8 cellular contexts compared by ENCODE assay signal in genomic region chr16:58628845-58629680, GRCh38. TPM values are rescaled to one million over a fixed set of nuclear protein-coding genes. Genes with fewer than 3 reads are reported as not detected.
A peak's percentile ranks its signal among the peaks of the same experiment; 100 is the strongest.
DNase-seq lines count a peak whose midpoint lies in the region; ATAC-seq and TF ChIP-seq lines count a peak whose summit lies in the region.

No MANE protein-coding gene starts in this region.

- H3K27ac ChIP-seq in GM23338 (ENCODE audit: low read depth) = peak overlapping the region; percentile 89

- peaks cover 40% of the 10 kb centered on the region for H4K20me1 ChIP-seq in GM23338 (replicated peaks; ENCODE audit: insufficient read depth)

- 0 out of 2 replicates have a peak overlapping the region, but pooled peaks have one; percentile 8 for H2AFZ ChIP-seq in GM23338

- H3K79me2 ChIP-seq in GM23338 (replicated peaks; ENCODE audit: insufficient read depth) = peaks cover 55% of the 10 kb centered on the region

- H3K4me1 ChIP-seq in GM23338 (ENCODE audit: insufficient read depth) = no peaks in the 10 kb centered on the region

- H3K36me3 ChIP-seq in GM23338 (ENCODE audit: insufficient read depth) = peaks cover 8% of the 10 kb centered on the region; the same call in 1 of the 2 replicates

- TF ChIP-seq CTCF in GM23338 (conservative IDR thresholded peaks at IDR 0.05; ENCODE audit: low read depth in 2 of 2) = no peak

- H3K27me3 Mint-ChIP-seq in GM23338 (ENCODE audit: insufficient read depth, low read depth, poor library complexity) (peaks cover 14% of the 10 kb centered on the region), naive B cell (no peaks in the 10 kb centered on the region)
- no peaks in the 10 kb centered on the region for H3K27me3 Mint-ChIP-seq in stimulated activated naive B cell treated with anti-CD40 and anti-IgM and Interleukin-4, amounts not matched to agents 10 μg/mL and 1 μg/mL and 100 μg/mL, for 72 hours

- peak overlapping the region; percentile 100 for H3K4me3 Mint-ChIP-seq in GM23338
- peak overlapping the region; percentile 94 to 100 (median 99) for H3K4me3 Mint-ChIP-seq in naive B cell
- peak overlapping the region; percentile 96 to 100 for H3K4me3 Mint-ChIP-seq in stimulated activated naive B cell treated with anti-CD40 and anti-IgM and Interleukin-4, amounts not matched to agents 10 μg/mL and 1 μg/mL and 100 μg/mL, for 72 hours

- no peaks in the 10 kb centered on the region for H3F3A ChIP-seq in GM23338 (replicated peaks; ENCODE audit: low read depth)

- H3K4me3 ChIP-seq in GM23338 = peak overlapping the region; percentile 92

- H3K9me3 Mint-ChIP-seq in GM23338 = peaks cover 4% of the 10 kb centered on the region
- H3K9me3 Mint-ChIP-seq in naive B cell = peaks cover 0 to 2% (median 0%) of the 10 kb centered on the region in 7 donors
- no peaks in the 10 kb centered on the region for H3K9me3 Mint-ChIP-seq in stimulated activated naive B cell treated with anti-CD40 and anti-IgM and Interleukin-4, amounts not matched to agents 10 μg/mL and 1 μg/mL and 100 μg/mL, for 72 hours

- H3K4me1 Mint-ChIP-seq in GM23338 = peaks cover 9% of the 10 kb centered on the region
- H3K4me1 Mint-ChIP-seq in naive B cell = peaks cover 10 to 55% (median 19%) of the 10 kb centered on the region in 3 donors
- peaks cover 8 to 24% of the 10 kb centered on the region in 2 donors for H3K4me1 Mint-ChIP-seq in stimulated activated naive B cell treated with anti-CD40 and anti-IgM and Interleukin-4, amounts not matched to agents 10 μg/mL and 1 μg/mL and 100 μg/mL, for 72 hours

- DNase-seq in CD1c-positive myeloid dendritic cell (ENCODE audit: extremely low spot score) = peak; percentile 81
- peak; percentile 50 for DNase-seq in GM23338 (ENCODE audit: low spot score)
- peak; percentile 61 for DNase-seq in NCI-H69 (lab: John Stamatoyannopoulos, UW)
- DNase-seq in activated T-cell treated with anti-CD3 and anti-CD28 coated beads, Interleukin-2, amount 50 U/mL, for 1 hour = peak; percentile 64
- DNase-seq in naive B cell = peak; percentile 51
- DNase-seq in stimulated activated naive B cell treated with anti-CD40 and anti-IgM and Interleukin-4, amounts not matched to agents 10 μg/mL and 1 μg/mL and 100 μg/mL, for 72 hours = peak; percentile 51

- peak overlapping the region; percentile 100 for H3K27ac Mint-ChIP-seq in GM23338
- H3K27ac Mint-ChIP-seq in naive B cell = peak overlapping the region; percentile 98 to 100 (median 100)
- peak overlapping the region; percentile 99 for H3K27ac Mint-ChIP-seq in stimulated activated naive B cell treated with anti-CD40 and anti-IgM and Interleukin-4, amounts not matched to agents 10 μg/mL and 1 μg/mL and 100 μg/mL, for 72 hours

- ATAC-seq in GM23338 (peak; percentile 12), esophagus mucosa (peak; percentile 43), naive B cell (ENCODE audit: low read depth in 2 of 2) (no peak), HG02763 (IDR thresholded peaks at IDR 0.05; ENCODE audit: unreplicated experiment) (no peak)
- ATAC-seq in stimulated activated naive B cell treated with anti-CD40 and anti-IgM and Interleukin-4, amounts not matched to agents 10 μg/mL and 1 μg/mL and 100 μg/mL, for 72 hours (replicated peaks) = peak; percentile 1 to 3

- H3K27me3 ChIP-seq in GM23338 (ENCODE audit: insufficient read depth) = no peaks in the 10 kb centered on the region

- no peaks in the 10 kb centered on the region for H3K9me2 ChIP-seq in GM23338 (ENCODE audit: insufficient read depth)

- H3K4me2 ChIP-seq in GM23338 = peak overlapping the region; percentile 97

- H3K36me3 Mint-ChIP-seq in GM23338 (ENCODE audit: low read depth) (peaks cover 17% of the 10 kb centered on the region; the same call in 2 of the 3 replicates), naive B cell (peaks cover 0 to 8% of the 10 kb centered on the region in 2 donors)
- H3K36me3 Mint-ChIP-seq in stimulated activated naive B cell treated with anti-CD40 and anti-IgM and Interleukin-4, amounts not matched to agents 10 μg/mL and 1 μg/mL and 100 μg/mL, for 72 hours = peaks cover 7 to 15% of the 10 kb centered on the region in 2 donors

TF ChIP-seq in GM23338, 12 proteins besides CTCF, POLR2A, EP300 and RAD21:
- TF ChIP-seq POLR2AphosphoS5 (IDR thresholded peaks at IDR 0.05; ENCODE audit: low read depth) = no peak
- no peak for TF ChIP-seq EZH2 (IDR thresholded peaks at IDR 0.05; ENCODE audit: low read depth, unreplicated experiment)
- TF ChIP-seq ETS1 (IDR thresholded peaks at IDR 0.05) = no peak
- no peak for TF ChIP-seq NANOG (IDR thresholded peaks at IDR 0.05; ENCODE audit: borderline replicate concordance)

RNA-seq across cellular contexts. Expression of gene CNOT1, which starts 0.6 kb away (rescaled TPM):
- total RNA-seq in GM23338 (2014; rRNA removed; shearing (Covaris generic)) = 298 and 319 TPM in 2 replicates
- 46.4 and 59.2 TPM in 2 replicates for polyA plus RNA-seq in GM23338 (2016; fragmentation: Nextera tagmentation; extraction: Ambion mirVana)
- total RNA-seq in esophagus mucosa = 196 TPM
- polyA plus RNA-seq in naive B cell (ENCODE audit: low read depth in 6 of 6) = 100 to 1,000 TPM in 4 of 6 donors, 10 to 100 TPM in 2; 79.4 to 161 (median 108) TPM

RNA-seq across cellular contexts. Expression of gene SLC38A7, which starts 55.5 kb away (rescaled TPM):
- 22.9 and 27.8 TPM in 2 replicates for total RNA-seq in GM23338 (2014; rRNA removed; shearing (Covaris generic))
- 13.6 and 13.9 TPM in 2 replicates for polyA plus RNA-seq in GM23338 (2016; fragmentation: Nextera tagmentation; extraction: Ambion mirVana)
- 7.5 TPM for total RNA-seq in esophagus mucosa
- 1 to 10 TPM; 2.5 to 7.0 (median 3.6) TPM for polyA plus RNA-seq in naive B cell (ENCODE audit: low read depth in 6 of 6)

Comparison
In these comparisons a context has a peak if more than half of its experiments do, and no peak if none do; other contexts are left out.
1. ATAC-seq: peak in GM23338 (single experiment), esophagus mucosa (single experiment) and stimulated activated naive B cell treated with anti-CD40 and anti-IgM and Interleukin-4, amounts not matched to agents 10 μg/mL and 1 μg/mL and 100 μg/mL, for 72 hours (2 of 2); none in naive B cell (0 of 2) and HG02763 (single experiment).
2. Peak in every context shown above with its lines, with median percentiles within 50 percentile points of each other: DNase-seq, H3K27ac Mint-ChIP-seq and H3K4me3 Mint-ChIP-seq.